Comparison of ENCODE assay signal across 8 cellular contexts in the genomic region with DNA sequence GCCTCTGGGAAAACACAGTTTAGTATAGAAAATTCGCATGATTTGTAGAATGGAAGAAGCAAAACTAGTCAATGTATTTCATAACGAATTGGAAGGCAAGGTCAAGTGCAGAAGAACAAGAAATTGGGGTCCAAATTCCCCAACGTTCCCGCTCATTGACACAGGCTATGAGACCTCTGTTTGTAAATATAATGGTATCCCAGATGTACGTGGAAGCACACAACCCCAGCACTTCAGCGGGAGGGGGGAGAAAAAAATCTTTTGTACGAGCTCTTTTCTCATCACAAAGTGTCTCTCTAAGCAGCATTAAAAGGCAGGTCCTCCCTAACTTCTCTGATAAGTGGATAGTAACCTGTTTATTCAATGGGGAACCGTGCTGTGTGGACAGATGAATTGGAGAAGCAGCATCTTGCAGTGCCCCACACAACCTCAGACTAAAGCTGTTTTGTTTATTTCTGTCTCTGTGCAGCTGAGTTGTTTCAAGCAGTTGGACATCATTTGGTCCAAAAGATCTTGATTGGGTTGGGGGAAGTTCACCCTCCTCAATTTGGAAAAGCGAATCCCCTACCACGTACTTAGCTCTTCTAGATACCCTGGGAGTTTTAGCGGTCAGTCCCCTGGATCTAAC. TPM values are rescaled to one million over a fixed set of nuclear protein-coding genes. Genes with fewer than 3 reads are reported as not detected.
DNase-seq lines count a peak whose midpoint lies in the region; ATAC-seq, FAIRE-seq and TF ChIP-seq lines count a peak whose summit lies in the region.

No MANE protein-coding gene starts in this region.

- H3K18ac ChIP-seq in trophoblast cell (ENCODE audit: low read length): peak overlapping the region; percentile 77

- no peaks in the 10 kb centered on the region for H3K36me3 ChIP-seq in endothelial cell of umbilical vein (ENCODE audit: control insufficient read depth in 2 of 2, extremely low read depth in 1 of 2, insufficient read depth in 2 of 2, low read length in 2 of 2)
- H3K36me3 ChIP-seq in trophoblast cell (ENCODE audit: control insufficient read depth in 1 of 2, insufficient read depth in 2 of 2, low read length in 2 of 2): no peaks in the 10 kb centered on the region
- no peaks in the 10 kb centered on the region for H3K36me3 ChIP-seq in mucosa of descending colon (ENCODE audit: low read depth)

- H3K4me2 ChIP-seq in endothelial cell of umbilical vein (ENCODE audit: insufficient read depth, low read length) (peak overlapping the region; percentile 80), trophoblast cell (ENCODE audit: low read length) (peak overlapping the region; percentile 59)

- WGBS in trophoblast cell (ENCODE audit: extremely low coverage, insufficient coverage, insufficient read length): no CpG with 5 or more reads among the region's 11 CpGs

- intact Hi-C loops in endothelial cell of umbilical vein (cut with micrococcal nuclease) (loop anchor here (1.0 to 5.0 kb wide), 4 partner anchors 14 to 596 kb away; partner anchors contain the start of genes AAMDC, NDUFC2 and RSF1), mucosa of descending colon (cut with DNase I, micrococcal nuclease) (loop anchor here in 1 of 2 donors (5.0 kb wide), 1 partner anchor 144 kb away; no protein-coding TSS in a partner anchor)

- peaks cover 32% of the 10 kb centered on the region for H3K79me1 ChIP-seq in trophoblast cell (ENCODE audit: low read length)

- H4K12ac ChIP-seq in trophoblast cell (ENCODE audit: low read depth, low read length): peak overlapping the region; percentile 94

- CTCF ChIA-PET in endothelial cell of umbilical vein (lab: Charles Lee): interaction anchor here (0.6 to 8.8 kb wide), 7 partner anchors 11 to 269 kb away, joined by 3 to 190 read pairs (median 10); no protein-coding TSS in a partner anchor

- H2AK5ac ChIP-seq in trophoblast cell (ENCODE audit: low read length): peak overlapping the region; percentile 32

- peak overlapping the region; percentile 89 for H2BK12ac ChIP-seq in trophoblast cell (ENCODE audit: low read length)

- no peak for ATAC-seq in HG03097 (IDR thresholded peaks at IDR 0.05; ENCODE audit: low FRiP score, unreplicated experiment)
- ATAC-seq in mucosa of descending colon: no peak
- no peak for ATAC-seq in GM18867 (IDR thresholded peaks at IDR 0.05; ENCODE audit: unreplicated experiment)

- peak overlapping the region; percentile 72 for H3K4ac ChIP-seq in trophoblast cell (ENCODE audit: low read depth, low read length)

- TF ChIP-seq POLR2A in endothelial cell of umbilical vein (IDR thresholded peaks at IDR 0.05; ENCODE audit: low read depth, low read length): peak; percentile 42

- no peak for FAIRE-seq in endothelial cell of umbilical vein (lab: Jason Lieb, UNC)

- H3K9me3 ChIP-seq in endothelial cell of umbilical vein (replicated peaks; ENCODE audit: control insufficient read depth, insufficient read depth, low read length) (no peaks in the 10 kb centered on the region), trophoblast cell (ENCODE audit: insufficient read depth, low read depth, low read length) (no peaks in the 10 kb centered on the region), mucosa of descending colon (no peaks in the 10 kb centered on the region)

- H4K20me1 ChIP-seq in endothelial cell of umbilical vein (replicated peaks; ENCODE audit: control insufficient read depth, extremely low read depth, insufficient read depth, low read length): no peaks in the 10 kb centered on the region

- H3K14ac ChIP-seq in trophoblast cell (ENCODE audit: low read length): peak overlapping the region; percentile 82

- H2BK120ac ChIP-seq in trophoblast cell (ENCODE audit: insufficient read depth, low read length, poor library complexity): peak overlapping the region; percentile 99

- no TSS peak for BruUV-seq in endothelial cell of umbilical vein (replicated peaks; lab: Mats Ljungman, UMichigan)

- peak; percentile 95 for DNase-seq in OCI-M1 (lab: John Stamatoyannopoulos, UW)
- peak; percentile 54 for DNase-seq in endothelial cell of umbilical vein (ENCODE audit: low read depth, low spot score)
- DNase-seq in trophoblast cell: peak in 1 of 2 donors; percentile 5
- no peak for DNase-seq in GM03348 (ENCODE audit: low spot score)
- DNase-seq in mucosa of descending colon: no peak

- peak overlapping the region; percentile 60; the same call in 1 of the 2 replicates for H3K4me3 ChIP-seq in GM08714 (ENCODE audit: low read length)
- peak overlapping the region; percentile 32 to 45 (median 42) for H3K4me3 ChIP-seq in endothelial cell of umbilical vein (replicated peaks in 1 of 3; ENCODE audit: insufficient read depth in 1 of 3, low read depth in 1 of 3, low read length in 3 of 3)
- H3K4me3 ChIP-seq in trophoblast cell (ENCODE audit: low read depth, low read length): no peak overlapping the region
- H3K4me3 ChIP-seq in mucosa of descending colon: no peak overlapping the region

- H2BK5ac ChIP-seq in trophoblast cell (ENCODE audit: low read depth, low read length, poor library complexity): peak overlapping the region; percentile 91

- H4K8ac ChIP-seq in trophoblast cell (ENCODE audit: low read depth, low read length): peak overlapping the region; percentile 64

- TF ChIP-seq CTCF in endothelial cell of umbilical vein (IDR thresholded peaks at IDR 0.05; ENCODE audit: extremely low read depth in 1 of 2, insufficient read depth in 1 of 2, low read depth in 1 of 2, low read length in 2 of 2) (no peak), mucosa of descending colon (IDR thresholded peaks at IDR 0.05) (no peak)

- H3K9me1 ChIP-seq in endothelial cell of umbilical vein (replicated peaks; ENCODE audit: control insufficient read depth, extremely low read depth, insufficient read depth, low read length): no peaks in the 10 kb centered on the region

- H3K27ac ChIP-seq in endothelial cell of umbilical vein (ENCODE audit: insufficient read depth, low read depth, low read length) (peak overlapping the region; percentile 83), trophoblast cell (ENCODE audit: low read depth, low read length) (peak overlapping the region; percentile 97)

- no peak overlapping the region for H3K23ac ChIP-seq in trophoblast cell (ENCODE audit: low read length)

- dilution Hi-C loops in endothelial cell of umbilical vein (cut with MboI; ENCODE audit: extremely low pct_ligation_motif_present, low sequenced_read_pairs): no loop called here

- H3K27me3 ChIP-seq in endothelial cell of umbilical vein (ENCODE audit: control insufficient read depth in 2 of 2, insufficient read depth in 2 of 2, low read length in 2 of 2): no peaks in the 10 kb centered on the region
- H3K27me3 ChIP-seq in trophoblast cell (ENCODE audit: insufficient read depth, low read length): no peaks in the 10 kb centered on the region

- peaks cover 18% of the 10 kb centered on the region for H3K79me2 ChIP-seq in endothelial cell of umbilical vein (ENCODE audit: control insufficient read depth, insufficient read depth, low read length)
- peaks cover 25% of the 10 kb centered on the region for H3K79me2 ChIP-seq in trophoblast cell (ENCODE audit: control insufficient read depth, insufficient read depth, low read length, poor library complexity)

- H4K91ac ChIP-seq in trophoblast cell (ENCODE audit: low read depth, low read length): peak overlapping the region; percentile 92

- H2AFZ ChIP-seq in endothelial cell of umbilical vein (ENCODE audit: low read depth, low read length): peak overlapping the region; percentile 4
- H2AFZ ChIP-seq in trophoblast cell (ENCODE audit: insufficient read depth, low read length, poor library complexity): no peak overlapping the region

- H3K9ac ChIP-seq in endothelial cell of umbilical vein (replicated peaks; ENCODE audit: extremely low read depth, insufficient read depth, low read length): peak overlapping the region; percentile 70
- H3K9ac ChIP-seq in trophoblast cell (ENCODE audit: low read length): no peak overlapping the region

- H3K4me1 ChIP-seq in endothelial cell of umbilical vein (ENCODE audit: control insufficient read depth, extremely low read depth, insufficient read depth, low read length) (peaks cover 46% of the 10 kb centered on the region), trophoblast cell (ENCODE audit: control insufficient read depth in 1 of 2, insufficient read depth in 2 of 2, low read length in 2 of 2) (peaks cover 15 to 23% of the 10 kb centered on the region in 2 experiments), mucosa of descending colon (ENCODE audit: low read depth) (peaks cover 13% of the 10 kb centered on the region)

- POLR2A ChIA-PET in endothelial cell of umbilical vein (lab: Charles Lee): interaction anchor here (0.5 to 1.0 kb wide), 4 partner anchors 52 to 230 kb away, joined by 3 to 6 read pairs (median 3); partner anchors contain the start of genes KCTD21 and USP35

TF ChIP-seq in endothelial cell of umbilical vein, 7 proteins besides CTCF, POLR2A, EP300 and RAD21:
- no peak for TF ChIP-seq POLR2AphosphoS5 (IDR thresholded peaks at IDR 0.05; ENCODE audit: insufficient read depth, low read depth, low read length)
- no peak for TF ChIP-seq EZH2 (IDR thresholded peaks at IDR 0.05; ENCODE audit: borderline replicate concordance, low read depth, low read length, severe bottlenecking)
- TF ChIP-seq FOS (IDR thresholded peaks at IDR 0.05; ENCODE audit: borderline replicate concordance, insufficient read depth, low read length): no peak
- TF ChIP-seq MYC (IDR thresholded peaks at IDR 0.05; ENCODE audit: low read depth, low read length): no peak
- TF ChIP-seq JUN (IDR thresholded peaks at IDR 0.05; ENCODE audit: borderline replicate concordance, insufficient read depth, insufficient read length, low read depth): no peak
- no peak for TF ChIP-seq GATA2 (IDR thresholded peaks at IDR 0.05; ENCODE audit: insufficient read depth, insufficient read length, low read depth, low read length)
- no peak for TF ChIP-seq MAX (IDR thresholded peaks at IDR 0.05; ENCODE audit: insufficient read depth, insufficient read length)

RNA-seq across cellular contexts. Expression of gene GAB2, which starts 1.1 kb away (rescaled TPM):
- total RNA-seq in endothelial cell of umbilical vein (39.6 and 43.3 TPM in 2 replicates), mucosa of descending colon (10 to 100 TPM; 21.5 to 36.1 (median 26.6) TPM)
- polyA plus RNA-seq in endothelial cell of umbilical vein: 14.3 and 19.6 TPM in 2 replicates
- polyA plus RNA-seq in endothelial cell of umbilical vein (2011; cell fraction: cytosol; rRNA removed): 18.3 and 19.8 TPM in 2 replicates
- polyA plus RNA-seq in endothelial cell of umbilical vein (2011; cell fraction: nucleus; rRNA removed): 44.8 and 53.3 TPM in 2 replicates
- 27.7 and 27.8 TPM in 2 replicates for polyA plus RNA-seq in endothelial cell of umbilical vein (2012)
- 44.3 and 49.7 TPM in 2 replicates for polyA minus RNA-seq in endothelial cell of umbilical vein
- polyA minus RNA-seq in endothelial cell of umbilical vein (2011; cell fraction: cytosol; rRNA and poly(A)+ RNA removed): 2.3 TPM
- 42.4 and 56.5 TPM in 2 replicates for polyA minus RNA-seq in endothelial cell of umbilical vein (2011; cell fraction: nucleus; rRNA and poly(A)+ RNA removed)
- polyA plus RNA-seq in trophoblast cell (2013): 105 and 110 TPM in 2 replicates

Comparison
In these comparisons a context has a peak if more than half of its experiments do, and no peak if none do; other contexts are left out.
1. H3K4me3 ChIP-seq: peak in GM08714 (single experiment) and endothelial cell of umbilical vein (3 of 3); none in trophoblast cell (single experiment) and mucosa of descending colon (single experiment).
2. DNase-seq: peak in OCI-M1 (single experiment) and endothelial cell of umbilical vein (single experiment); none in GM03348 (single experiment) and mucosa of descending colon (0 of 3).